ENCODE assay signal across 24 cellular contexts in the genomic region with DNA sequence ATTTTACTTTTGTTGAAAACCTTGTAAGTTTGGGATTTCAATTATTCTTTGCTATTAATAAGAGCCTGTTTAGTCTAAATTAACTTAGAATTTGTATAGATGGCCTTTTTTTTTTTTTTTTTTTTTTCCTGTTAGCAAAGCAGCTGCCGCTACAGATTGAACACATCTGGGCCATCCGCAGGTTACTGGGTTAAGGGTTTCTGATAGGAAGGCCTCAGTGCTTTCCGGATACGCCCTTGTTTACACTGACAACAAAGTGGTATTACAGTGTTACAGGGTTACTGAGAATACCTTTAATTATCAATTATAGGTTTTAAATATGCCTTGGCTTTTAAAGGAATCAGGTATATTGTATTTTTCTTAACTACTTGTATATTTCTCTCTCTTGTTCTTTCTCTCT.
"Had no signal": no experiment of that assay in that cellular context is flagged by ENCODE, and none has a peak within 500 bp of the region (broad histone marks: within the 10 kb centered on the region; RNA-seq: fewer than 3 reads in every experiment).

No MANE protein-coding gene starts in this region.

- DNase-seq: activated CD4-positive, alpha-beta T cell treated with anti-CD3 and anti-CD28 coated beads, Interleukin-2, amount 10 ng/mL, durations not matched to agents 7 days and 5 days; activated CD4-positive, CD25-positive, alpha-beta regulatory T cell treated with anti-CD3 and anti-CD28 coated beads, Interleukin-2, amount 50 U/mL, for 72 hours; activated CD8-positive, alpha-beta memory T cell treated with anti-CD3 and anti-CD28 coated beads, Interleukin-2, amount 10 ng/mL, durations not matched to agents 7 days and 5 days; activated CD8-positive, alpha-beta T cell treated with anti-CD3 and anti-CD28 coated beads for 36 hours; activated gamma-delta T cell; activated T-cell treated with anti-CD3 and anti-CD28 coated beads for 4 hours; anterior cingulate cortex; foreskin keratinocyte; left ventricle myocardium superior; ovary; right cardiac atrium; stimulated activated CD4-positive, alpha-beta T cell treated with anti-CD3 and anti-CD28 coated beads, Interleukin-2, amount 100 ng/mL, for 24 hours; stimulated activated naive CD8-positive, alpha-beta T cell treated with anti-CD3 and anti-CD28 coated beads, Interleukin-15, amount 100 ng/mL, for 72 hours; transverse colon had no signal

- H3K9me3 Mint-ChIP-seq: activated naive CD4-positive, alpha-beta T cell treated with anti-CD3 and anti-CD28 coated beads, Interleukin-2, amount 50 U/mL, for 24 hours; activated T-helper 1 cell treated with anti-CD3 and anti-CD28 coated beads, Interleukin-12 subunit alpha, Interleukin-12 subunit beta, Interleukin-2, Interleukin-4 antibody, amounts not matched to agents 30 ng/mL and 10 ng/mL and 1 ng/mL, durations not matched to agents 14 hours and 24 hours and 36 hours had no signal

- H3K27me3 ChIP-seq: foreskin keratinocyte, neutrophil, ovary, suprapubic skin, transverse colon, vagina had no signal

- H3K27ac Mint-ChIP-seq: activated CD8-positive, alpha-beta memory T cell treated with anti-CD3 and anti-CD28 coated beads, Interleukin-2, amount 10 ng/mL, durations not matched to agents 7 days and 5 days; activated CD8-positive, alpha-beta T cell treated with anti-CD3 and anti-CD28 coated beads for 36 hours; activated T-helper 1 cell treated with anti-CD3 and anti-CD28 coated beads, Interleukin-12 subunit alpha, Interleukin-12 subunit beta, Interleukin-2, Interleukin-4 antibody, amounts not matched to agents 30 ng/mL and 10 ng/mL and 1 ng/mL, durations not matched to agents 14 hours and 24 hours and 36 hours; natural killer cell treated with Interleukin-12 subunit alpha and Interleukin-12 subunit beta and Interleukin-15 and Interleukin-18, amount 100 ng/mL, for 72 hours; stimulated activated effector memory CD8-positive, alpha-beta T cell treated with anti-CD3 and anti-CD28 coated beads, Interleukin-12 subunit alpha, Interleukin-12 subunit beta, amount 100 ng/mL, for 72 hours; stimulated activated naive CD8-positive, alpha-beta T cell treated with anti-CD3 and anti-CD28 coated beads, Interleukin-15, amount 100 ng/mL, for 72 hours; T-helper 2 cell treated with Interferon-gamma antibody and Interleukin-4, amounts not matched to agents 5 μg/mL and 100 μg/mL, for 36 hours had no signal

- ATAC-seq: activated CD8-positive, alpha-beta memory T cell treated with anti-CD3 and anti-CD28 coated beads, Interleukin-2, amount 10 ng/mL, durations not matched to agents 7 days and 5 days; activated CD8-positive, alpha-beta T cell treated with anti-CD3 and anti-CD28 coated beads for 36 hours; foreskin keratinocyte; left ventricle myocardium superior; natural killer cell treated with Interleukin-12 subunit alpha and Interleukin-12 subunit beta and Interleukin-15 and Interleukin-18, amount 100 ng/mL, for 72 hours; right cardiac atrium; stimulated activated effector memory CD8-positive, alpha-beta T cell treated with anti-CD3 and anti-CD28 coated beads, Interleukin-12 subunit alpha, Interleukin-12 subunit beta, amount 100 ng/mL, for 72 hours; stimulated activated naive CD8-positive, alpha-beta T cell treated with anti-CD3 and anti-CD28 coated beads, Interleukin-15, amount 100 ng/mL, for 72 hours had no signal

- H3K27me3 Mint-ChIP-seq: activated CD4-positive, alpha-beta T cell treated with anti-CD3 and anti-CD28 coated beads, Interleukin-2, amount 10 ng/mL, durations not matched to agents 7 days and 5 days; activated CD8-positive, alpha-beta memory T cell treated with anti-CD3 and anti-CD28 coated beads, Interleukin-2, amount 10 ng/mL, durations not matched to agents 7 days and 5 days; activated CD8-positive, alpha-beta T cell treated with anti-CD3 and anti-CD28 coated beads for 36 hours; activated naive CD4-positive, alpha-beta T cell treated with anti-CD3 and anti-CD28 coated beads, Interleukin-2, amount 50 U/mL, for 24 hours; brain; natural killer cell treated with Interleukin-12 subunit alpha and Interleukin-12 subunit beta and Interleukin-15 and Interleukin-18, amount 100 ng/mL, for 72 hours; stimulated activated naive CD8-positive, alpha-beta T cell treated with anti-CD3 and anti-CD28 coated beads, Interleukin-15, amount 100 ng/mL, for 72 hours had no signal

- H3K36me3 Mint-ChIP-seq: activated CD8-positive, alpha-beta memory T cell treated with anti-CD3 and anti-CD28 coated beads, Interleukin-2, amount 10 ng/mL, durations not matched to agents 7 days and 5 days; activated naive CD4-positive, alpha-beta T cell treated with anti-CD3 and anti-CD28 coated beads, Interleukin-2, amount 50 U/mL, for 24 hours; stimulated activated effector memory CD8-positive, alpha-beta T cell treated with anti-CD3 and anti-CD28 coated beads, Interleukin-12 subunit alpha, Interleukin-12 subunit beta, amount 100 ng/mL, for 72 hours had no signal

- H3K4me1 ChIP-seq: foreskin keratinocyte, suprapubic skin, transverse colon, vagina had no signal

- H3K9me3 ChIP-seq: neutrophil, ovary, suprapubic skin, transverse colon, vagina had no signal

- H3K4me1 Mint-ChIP-seq: activated CD4-positive, alpha-beta T cell treated with anti-CD3 and anti-CD28 coated beads, Interleukin-2, amount 10 ng/mL, durations not matched to agents 7 days and 5 days; activated CD8-positive, alpha-beta memory T cell treated with anti-CD3 and anti-CD28 coated beads, Interleukin-2, amount 10 ng/mL, durations not matched to agents 7 days and 5 days; activated naive CD4-positive, alpha-beta T cell treated with anti-CD3 and anti-CD28 coated beads, Interleukin-2, amount 50 U/mL, for 24 hours; stimulated activated effector memory CD8-positive, alpha-beta T cell treated with anti-CD3 and anti-CD28 coated beads, Interleukin-12 subunit alpha, Interleukin-12 subunit beta, amount 100 ng/mL, for 72 hours; stimulated activated naive CD8-positive, alpha-beta T cell treated with anti-CD3 and anti-CD28 coated beads, Interleukin-15, amount 100 ng/mL, for 72 hours had no signal

- H3K4me3 Mint-ChIP-seq: activated CD4-positive, alpha-beta T cell treated with anti-CD3 and anti-CD28 coated beads, Interleukin-2, amount 10 ng/mL, durations not matched to agents 7 days and 5 days; activated CD8-positive, alpha-beta memory T cell treated with anti-CD3 and anti-CD28 coated beads, Interleukin-2, amount 10 ng/mL, durations not matched to agents 7 days and 5 days; activated CD8-positive, alpha-beta T cell treated with anti-CD3 and anti-CD28 coated beads for 36 hours; activated naive CD4-positive, alpha-beta T cell treated with anti-CD3 and anti-CD28 coated beads, Interleukin-2, amount 50 U/mL, for 24 hours; activated T-helper 1 cell treated with anti-CD3 and anti-CD28 coated beads, Interleukin-12 subunit alpha, Interleukin-12 subunit beta, Interleukin-2, Interleukin-4 antibody, amounts not matched to agents 30 ng/mL and 10 ng/mL and 1 ng/mL, durations not matched to agents 14 hours and 24 hours and 36 hours; natural killer cell treated with Interleukin-12 subunit alpha and Interleukin-12 subunit beta and Interleukin-15 and Interleukin-18, amount 100 ng/mL, for 72 hours; stimulated activated effector memory CD8-positive, alpha-beta T cell treated with anti-CD3 and anti-CD28 coated beads, Interleukin-12 subunit alpha, Interleukin-12 subunit beta, amount 100 ng/mL, for 72 hours; stimulated activated naive CD8-positive, alpha-beta T cell treated with anti-CD3 and anti-CD28 coated beads, Interleukin-15, amount 100 ng/mL, for 72 hours; T-helper 2 cell treated with Interferon-gamma antibody and Interleukin-4, amounts not matched to agents 5 μg/mL and 100 μg/mL, for 36 hours had no signal

- H3K4me3 ChIP-seq: ovary, suprapubic skin, transverse colon, vagina had no signal

- H3K36me3 ChIP-seq: neutrophil, ovary, suprapubic skin, transverse colon, vagina had no signal

- H3K27ac ChIP-seq: foreskin keratinocyte, neutrophil, ovary, suprapubic skin, transverse colon, vagina, VCaP had no signal
